Comparison of ENCODE assay signal across 14 cellular contexts in genomic region chr7:2114052-2114451, GRCh38.
DNase-seq lines count a peak whose midpoint lies in the region; ATAC-seq, FAIRE-seq and TF ChIP-seq lines count a peak whose summit lies in the region.
"Had no signal": no experiment of that assay in that cellular context is flagged by ENCODE, and none has a peak within 500 bp of the region (broad histone marks: within the 10 kb centered on the region; RNA-seq: fewer than 3 reads in every experiment).

No MANE protein-coding gene starts in this region.

- no peak overlapping the region for H3K9ac ChIP-seq in BLaER1

- peaks cover 76% of the 10 kb centered on the region for H3K4me1 Mint-ChIP-seq in nephron progenitor cell
- peaks cover 59% of the 10 kb centered on the region for H3K4me1 Mint-ChIP-seq in activated CD8-positive, alpha-beta T cell treated with anti-CD3 and anti-CD28 coated beads for 36 hours (ENCODE audit: low read depth)

- peak overlapping the region; percentile 78 for H3K27ac Mint-ChIP-seq in nephron progenitor cell
- H3K27ac Mint-ChIP-seq in activated CD8-positive, alpha-beta T cell treated with anti-CD3 and anti-CD28 coated beads for 36 hours = no peak overlapping the region
- H3K27ac Mint-ChIP-seq: activated naive CD8-positive, alpha-beta T cell treated with anti-CD3 and anti-CD28 coated beads, Interleukin-2, amount 10 ng/mL, durations not matched to agents 7 days and 5 days; CD4-positive, alpha-beta T cell; T-helper 1 cell treated with Interleukin-12 subunit alpha and Interleukin-12 subunit beta and Interleukin-4 antibody, amounts not matched to agents 30 μg/mL and 1 μg/mL, for 36 hours had no signal

- TF ChIP-seq CTCF in bronchial epithelial cell (IDR thresholded peaks at IDR 0.05; ENCODE audit: insufficient read depth, low read length, severe bottlenecking) (no peak), nephron progenitor cell (IDR thresholded peaks at IDR 0.05) (no peak), GM10248 (IDR thresholded peaks at IDR 0.05; ENCODE audit: control extremely low read depth, extremely low read depth, low read depth, missing control alignments) (no peak)
- no peak for TF ChIP-seq CTCF in activated CD8-positive, alpha-beta T cell treated with anti-CD3 and anti-CD28 coated beads for 36 hours (IDR thresholded peaks at IDR 0.05)

- H4K20me1 ChIP-seq in BLaER1 = no peaks in the 10 kb centered on the region

- peak overlapping the region; percentile 84; the same call in 1 of the 2 replicates for H3K27ac ChIP-seq in BLaER1

- POLR2A ChIA-PET in GM10248 (lab: Yijun Ruan, JAX) = no interaction called here
- POLR2A ChIA-PET in activated CD8-positive, alpha-beta T cell treated with anti-CD3 and anti-CD28 coated beads for 36 hours (lab: Charles Lee) = no interaction called here

- peaks cover 20% of the 10 kb centered on the region for H3K9me3 ChIP-seq in BLaER1

- H3K36me3 ChIP-seq in BLaER1 = peaks cover 19% of the 10 kb centered on the region
- no peaks in the 10 kb centered on the region for H3K36me3 ChIP-seq in bronchial epithelial cell (ENCODE audit: control insufficient read depth, insufficient read depth, low read length)

- ATAC-seq in activated CD8-positive, alpha-beta T cell treated with anti-CD3 and anti-CD28 coated beads for 36 hours = no peak
- no peak for ATAC-seq in GM18861 (IDR thresholded peaks at IDR 0.05; ENCODE audit: unreplicated experiment)

- H3K4me3 Mint-ChIP-seq in nephron progenitor cell = no peak overlapping the region
- no peak overlapping the region for H3K4me3 Mint-ChIP-seq in activated CD8-positive, alpha-beta T cell treated with anti-CD3 and anti-CD28 coated beads for 36 hours
- H3K4me3 Mint-ChIP-seq: activated naive CD8-positive, alpha-beta T cell treated with anti-CD3 and anti-CD28 coated beads, Interleukin-2, amount 10 ng/mL, durations not matched to agents 7 days and 5 days; CD4-positive, alpha-beta T cell; T-helper 1 cell treated with Interleukin-12 subunit alpha and Interleukin-12 subunit beta and Interleukin-4 antibody, amounts not matched to agents 30 μg/mL and 1 μg/mL, for 36 hours had no signal

- peak; percentile 81 for DNase-seq in HTR-8/SVneo (ENCODE audit: insufficient read length, low spot score)
- DNase-seq in bronchial epithelial cell (ENCODE audit: low read depth) = peak; percentile 28
- no peak for DNase-seq in nephron progenitor cell
- DNase-seq in GM10248 (ENCODE audit: extremely low spot score) = no peak
- no peak for DNase-seq in activated CD8-positive, alpha-beta T cell treated with anti-CD3 and anti-CD28 coated beads for 36 hours
- DNase-seq in DMS53 (lab: John Stamatoyannopoulos, UW) = no peak
- DNase-seq: activated naive CD8-positive, alpha-beta T cell treated with anti-CD3 and anti-CD28 coated beads, Interleukin-2, amount 10 ng/mL, durations not matched to agents 7 days and 5 days; CD4-positive, alpha-beta T cell; KG1; NCI-H2081 treated with DMSO at 0.1 percent for 48 hours; small intestine had no signal

- H3K4me1 ChIP-seq in BLaER1 = peaks cover 97% of the 10 kb centered on the region

- no peaks in the 10 kb centered on the region for H3K9me3 Mint-ChIP-seq in nephron progenitor cell
- H3K9me3 Mint-ChIP-seq in activated CD8-positive, alpha-beta T cell treated with anti-CD3 and anti-CD28 coated beads for 36 hours = no peaks in the 10 kb centered on the region
- H3K9me3 Mint-ChIP-seq: activated naive CD8-positive, alpha-beta T cell treated with anti-CD3 and anti-CD28 coated beads, Interleukin-2, amount 10 ng/mL, durations not matched to agents 7 days and 5 days; CD4-positive, alpha-beta T cell; T-helper 1 cell treated with Interleukin-12 subunit alpha and Interleukin-12 subunit beta and Interleukin-4 antibody, amounts not matched to agents 30 μg/mL and 1 μg/mL, for 36 hours had no signal

- FAIRE-seq in HTR-8/SVneo (lab: Jason Lieb, UNC) (peak; percentile 83), bronchial epithelial cell (lab: Jason Lieb, UNC) (no peak)
- FAIRE-seq: small intestine had no signal

- intact Hi-C loops in activated CD8-positive, alpha-beta T cell treated with anti-CD3 and anti-CD28 coated beads for 36 hours (cut with micrococcal nuclease) = no loop called here

- peaks cover 28% of the 10 kb centered on the region for H3K36me3 Mint-ChIP-seq in nephron progenitor cell (ENCODE audit: low read depth)
- H3K36me3 Mint-ChIP-seq in activated CD8-positive, alpha-beta T cell treated with anti-CD3 and anti-CD28 coated beads for 36 hours (ENCODE audit: low read depth) = peaks cover 7% of the 10 kb centered on the region
- H3K36me3 Mint-ChIP-seq: activated naive CD8-positive, alpha-beta T cell treated with anti-CD3 and anti-CD28 coated beads, Interleukin-2, amount 10 ng/mL, durations not matched to agents 7 days and 5 days had no signal

- H3K4me2 ChIP-seq in BLaER1 = peak overlapping the region; percentile 94

- no peaks in the 10 kb centered on the region for H3K27me3 Mint-ChIP-seq in nephron progenitor cell (ENCODE audit: low read depth, poor library complexity)
- no peaks in the 10 kb centered on the region for H3K27me3 Mint-ChIP-seq in activated CD8-positive, alpha-beta T cell treated with anti-CD3 and anti-CD28 coated beads for 36 hours
- H3K27me3 Mint-ChIP-seq: activated naive CD8-positive, alpha-beta T cell treated with anti-CD3 and anti-CD28 coated beads, Interleukin-2, amount 10 ng/mL, durations not matched to agents 7 days and 5 days; CD4-positive, alpha-beta T cell had no signal

- H3K4me3 ChIP-seq in BLaER1 (no peak overlapping the region), bronchial epithelial cell (ENCODE audit: low read depth, low read length) (no peak overlapping the region)

- CTCF ChIA-PET in GM10248 (lab: Yijun Ruan, JAX) = interaction anchor here (1.4 to 1.6 kb wide), 2 partner anchors 10 to 11 kb away, joined by 3 to 4 read pairs; no protein-coding TSS in a partner anchor
- CTCF ChIA-PET in activated CD8-positive, alpha-beta T cell treated with anti-CD3 and anti-CD28 coated beads for 36 hours (lab: Charles Lee) = interaction anchor here (0.9 kb wide), 1 partner anchor 14 kb away, joined by 3 read pairs; no protein-coding TSS in a partner anchor

- no peaks in the 10 kb centered on the region for H3K27me3 ChIP-seq in BLaER1
- H3K27me3 ChIP-seq in bronchial epithelial cell (ENCODE audit: control insufficient read depth, insufficient read depth, low read length) = no peaks in the 10 kb centered on the region

Comparison
In these comparisons a context has a peak if more than half of its experiments do, and no peak if none do; other contexts are left out.
1. DNase-seq: peak in HTR-8/SVneo (single experiment) and bronchial epithelial cell (single experiment); none in nephron progenitor cell (single experiment), GM10248 (single experiment), activated CD8-positive, alpha-beta T cell treated with anti-CD3 and anti-CD28 coated beads for 36 hours (single experiment) and DMS53 (single experiment).